In genomic region chr9:4679268-4680177, GRCh38 we compare ENCODE assay signal across 1 cellular context.
TF ChIP-seq lines count a peak whose summit lies in the region.

TSS of gene CDC37L1 (plus strand) at chr9:4679569. CDS start at chr9:4679768, 199 bp downstream.

TF ChIP-seq in HepG2, 621 proteins besides CTCF, POLR2A, EP300 and RAD21 (continued from another document and continues in another):
- TF ChIP-seq ZNF792 (CRISPR knock-in tag; IDR thresholded peaks at IDR 0.05) = peak; percentile 42; the same call in 1 of the 2 replicates
- TF ChIP-seq, protein P1, sequence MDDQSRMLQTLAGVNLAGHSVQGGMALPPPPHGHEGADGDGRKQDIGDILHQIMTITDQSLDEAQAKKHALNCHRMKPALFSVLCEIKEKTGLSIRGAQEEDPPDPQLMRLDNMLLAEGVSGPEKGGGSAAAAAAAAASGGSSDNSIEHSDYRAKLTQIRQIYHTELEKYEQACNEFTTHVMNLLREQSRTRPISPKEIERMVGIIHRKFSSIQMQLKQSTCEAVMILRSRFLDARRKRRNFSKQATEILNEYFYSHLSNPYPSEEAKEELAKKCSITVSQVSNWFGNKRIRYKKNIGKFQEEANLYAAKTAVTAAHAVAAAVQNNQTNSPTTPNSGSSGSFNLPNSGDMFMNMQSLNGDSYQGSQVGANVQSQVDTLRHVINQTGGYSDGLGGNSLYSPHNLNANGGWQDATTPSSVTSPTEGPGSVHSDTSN (CRISPR knock-in tag; IDR thresholded peaks at IDR 0.05; ENCODE audit: borderline replicate concordance) = no peak
- TF ChIP-seq MTF1 (CRISPR knock-in tag; IDR thresholded peaks at IDR 0.05) = peak; percentile 70; the same call in 1 of the 2 replicates
- TF ChIP-seq ZNF780A (CRISPR knock-in tag; IDR thresholded peaks at IDR 0.05) = no peak; the same call in 1 of the 2 replicates
- TF ChIP-seq ZNF549 (CRISPR knock-in tag; IDR thresholded peaks at IDR 0.05) = no peak
- peak; percentile 49 for TF ChIP-seq SRSF1 (optimal IDR thresholded peaks at IDR 0.05; ENCODE audit: low read depth, low read length)
- TF ChIP-seq HMG20B (CRISPR knock-in tag; conservative IDR thresholded peaks at IDR 0.05) = 0 out of 2 replicates have a peak, but pooled peaks have one; percentile 21
- peak; percentile 62; the same call in 1 of the 2 replicates for TF ChIP-seq ETV5 (CRISPR knock-in tag; IDR thresholded peaks at IDR 0.05; ENCODE audit: borderline replicate concordance)
- no peak for TF ChIP-seq NONO (IDR thresholded peaks at IDR 0.05)
- peak; percentile 78 for TF ChIP-seq NONO (CRISPR knock-in tag; conservative IDR thresholded peaks at IDR 0.05)
- TF ChIP-seq SOX6 (IDR thresholded peaks at IDR 0.05) = no peak
- TF ChIP-seq SOX6 (CRISPR knock-in tag; IDR thresholded peaks at IDR 0.05) = peak; percentile 72
- peak; percentile 99 for TF ChIP-seq GABPB1 (CRISPR knock-in tag; IDR thresholded peaks at IDR 0.05)
- TF ChIP-seq ZNF432 (CRISPR knock-in tag; IDR thresholded peaks at IDR 0.05; ENCODE audit: borderline replicate concordance) = no peak
- TF ChIP-seq, protein P2, sequence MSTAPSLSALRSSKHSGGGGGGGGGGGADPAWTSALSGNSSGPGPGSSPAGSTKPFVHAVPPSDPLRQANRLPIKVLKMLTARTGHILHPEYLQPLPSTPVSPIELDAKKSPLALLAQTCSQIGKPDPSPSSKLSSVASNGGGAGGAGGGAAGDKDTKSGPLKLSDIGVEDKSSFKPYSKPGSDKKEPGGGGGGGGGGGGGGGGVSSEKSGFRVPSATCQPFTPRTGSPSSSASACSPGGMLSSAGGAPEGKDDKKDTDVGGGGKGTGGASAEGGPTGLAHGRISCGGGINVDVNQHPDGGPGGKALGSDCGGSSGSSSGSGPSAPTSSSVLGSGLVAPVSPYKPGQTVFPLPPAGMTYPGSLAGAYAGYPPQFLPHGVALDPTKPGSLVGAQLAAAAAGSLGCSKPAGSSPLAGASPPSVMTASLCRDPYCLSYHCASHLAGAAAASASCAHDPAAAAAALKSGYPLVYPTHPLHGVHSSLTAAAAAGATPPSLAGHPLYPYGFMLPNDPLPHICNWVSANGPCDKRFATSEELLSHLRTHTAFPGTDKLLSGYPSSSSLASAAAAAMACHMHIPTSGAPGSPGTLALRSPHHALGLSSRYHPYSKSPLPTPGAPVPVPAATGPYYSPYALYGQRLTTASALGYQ (CRISPR knock-in tag; IDR thresholded peaks at IDR 0.05) = peak; percentile 22; the same call in 1 of the 2 replicates
- TF ChIP-seq KDM2A (CRISPR knock-in tag; IDR thresholded peaks at IDR 0.05; ENCODE audit: borderline replicate concordance, low read depth) = peak; percentile 98
- TF ChIP-seq ZNF468 (CRISPR knock-in tag; IDR thresholded peaks at IDR 0.05) = peak; percentile 67; the same call in 1 of the 2 replicates
- no peak for TF ChIP-seq FOXM1 (CRISPR knock-in tag; IDR thresholded peaks at IDR 0.05)
- TF ChIP-seq SMAD3 (CRISPR knock-in tag; IDR thresholded peaks at IDR 0.05) = no peak; the same call in 1 of the 2 replicates
- peak; percentile 61; the same call in 1 of the 2 replicates for TF ChIP-seq GATA4 (IDR thresholded peaks at IDR 0.05; ENCODE audit: borderline replicate concordance, low read depth)
- TF ChIP-seq, protein P3, sequence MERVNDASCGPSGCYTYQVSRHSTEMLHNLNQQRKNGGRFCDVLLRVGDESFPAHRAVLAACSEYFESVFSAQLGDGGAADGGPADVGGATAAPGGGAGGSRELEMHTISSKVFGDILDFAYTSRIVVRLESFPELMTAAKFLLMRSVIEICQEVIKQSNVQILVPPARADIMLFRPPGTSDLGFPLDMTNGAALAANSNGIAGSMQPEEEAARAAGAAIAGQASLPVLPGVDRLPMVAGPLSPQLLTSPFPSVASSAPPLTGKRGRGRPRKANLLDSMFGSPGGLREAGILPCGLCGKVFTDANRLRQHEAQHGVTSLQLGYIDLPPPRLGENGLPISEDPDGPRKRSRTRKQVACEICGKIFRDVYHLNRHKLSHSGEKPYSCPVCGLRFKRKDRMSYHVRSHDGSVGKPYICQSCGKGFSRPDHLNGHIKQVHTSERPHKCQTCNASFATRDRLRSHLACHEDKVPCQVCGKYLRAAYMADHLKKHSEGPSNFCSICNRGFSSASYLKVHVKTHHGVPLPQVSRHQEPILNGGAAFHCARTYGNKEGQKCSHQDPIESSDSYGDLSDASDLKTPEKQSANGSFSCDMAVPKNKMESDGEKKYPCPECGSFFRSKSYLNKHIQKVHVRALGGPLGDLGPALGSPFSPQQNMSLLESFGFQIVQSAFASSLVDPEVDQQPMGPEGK (CRISPR knock-in tag; IDR thresholded peaks at IDR 0.05) = no peak
- no peak; the same call in 1 of the 2 replicates for TF ChIP-seq HMGXB3 (CRISPR knock-in tag; IDR thresholded peaks at IDR 0.05; ENCODE audit: borderline replicate concordance)
- no peak; the same call in 1 of the 2 replicates for TF ChIP-seq GPN1 (CRISPR knock-in tag; IDR thresholded peaks at IDR 0.05; ENCODE audit: borderline replicate concordance)
- peak; percentile 71 for TF ChIP-seq ZNF766 (CRISPR knock-in tag; IDR thresholded peaks at IDR 0.05; ENCODE audit: borderline replicate concordance)
- TF ChIP-seq, protein P4, sequence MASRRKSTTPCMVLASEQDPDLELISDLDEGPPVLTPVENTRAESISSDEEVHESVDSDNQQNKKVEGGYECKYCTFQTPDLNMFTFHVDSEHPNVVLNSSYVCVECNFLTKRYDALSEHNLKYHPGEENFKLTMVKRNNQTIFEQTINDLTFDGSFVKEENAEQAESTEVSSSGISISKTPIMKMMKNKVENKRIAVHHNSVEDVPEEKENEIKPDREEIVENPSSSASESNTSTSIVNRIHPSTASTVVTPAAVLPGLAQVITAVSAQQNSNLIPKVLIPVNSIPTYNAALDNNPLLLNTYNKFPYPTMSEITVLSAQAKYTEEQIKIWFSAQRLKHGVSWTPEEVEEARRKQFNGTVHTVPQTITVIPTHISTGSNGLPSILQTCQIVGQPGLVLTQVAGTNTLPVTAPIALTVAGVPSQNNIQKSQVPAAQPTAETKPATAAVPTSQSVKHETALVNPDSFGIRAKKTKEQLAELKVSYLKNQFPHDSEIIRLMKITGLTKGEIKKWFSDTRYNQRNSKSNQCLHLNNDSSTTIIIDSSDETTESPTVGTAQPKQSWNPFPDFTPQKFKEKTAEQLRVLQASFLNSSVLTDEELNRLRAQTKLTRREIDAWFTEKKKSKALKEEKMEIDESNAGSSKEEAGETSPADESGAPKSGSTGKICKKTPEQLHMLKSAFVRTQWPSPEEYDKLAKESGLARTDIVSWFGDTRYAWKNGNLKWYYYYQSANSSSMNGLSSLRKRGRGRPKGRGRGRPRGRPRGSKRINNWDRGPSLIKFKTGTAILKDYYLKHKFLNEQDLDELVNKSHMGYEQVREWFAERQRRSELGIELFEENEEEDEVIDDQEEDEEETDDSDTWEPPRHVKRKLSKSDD (CRISPR knock-in tag; IDR thresholded peaks at IDR 0.05; ENCODE audit: low read depth) = no peak; the same call in 1 of the 2 replicates
- no peak; the same call in 1 of the 2 replicates for TF ChIP-seq ZNF44 (CRISPR knock-in tag; IDR thresholded peaks at IDR 0.05)
- TF ChIP-seq ZNF670 (CRISPR knock-in tag; IDR thresholded peaks at IDR 0.05; ENCODE audit: borderline replicate concordance) = peak; percentile 43; the same call in 1 of the 2 replicates
- TF ChIP-seq SPEN (CRISPR knock-in tag; IDR thresholded peaks at IDR 0.05; ENCODE audit: low read depth) = peak; percentile 72; the same call in 1 of the 2 replicates
- no peak for TF ChIP-seq ADNP (CRISPR knock-in tag; IDR thresholded peaks at IDR 0.05)
- TF ChIP-seq ZNF260 (CRISPR knock-in tag; IDR thresholded peaks at IDR 0.05; ENCODE audit: borderline replicate concordance, low read depth) = no peak
- TF ChIP-seq NR1H2 (CRISPR knock-in tag; IDR thresholded peaks at IDR 0.05; ENCODE audit: borderline replicate concordance, low read depth) = no peak
- TF ChIP-seq MLLT10 (CRISPR knock-in tag; IDR thresholded peaks at IDR 0.05) = no peak
- no peak for TF ChIP-seq GLMP (CRISPR knock-in tag; IDR thresholded peaks at IDR 0.05; ENCODE audit: borderline replicate concordance)
- no peak for TF ChIP-seq NR2F2 (IDR thresholded peaks at IDR 0.05; ENCODE audit: borderline replicate concordance, low read depth)
- peak; percentile 69; the same call in 1 of the 2 replicates for TF ChIP-seq ZNF232 (CRISPR knock-in tag; IDR thresholded peaks at IDR 0.05; ENCODE audit: borderline replicate concordance)
- TF ChIP-seq ZNF674 (CRISPR knock-in tag; IDR thresholded peaks at IDR 0.05; ENCODE audit: low read depth) = no peak
- no peak for TF ChIP-seq ZNF251 (CRISPR knock-in tag; IDR thresholded peaks at IDR 0.05)
- TF ChIP-seq JUND (CRISPR knock-in tag; IDR thresholded peaks at IDR 0.05) = peak; percentile 27; the same call in 1 of the 2 replicates
- TF ChIP-seq TCF7L2 (IDR thresholded peaks at IDR 0.05; ENCODE audit: low read depth, low read length) = no peak
- TF ChIP-seq ZBTB7B (CRISPR knock-in tag; IDR thresholded peaks at IDR 0.05) = peak; percentile 94
- TF ChIP-seq RCOR2 (CRISPR knock-in tag; IDR thresholded peaks at IDR 0.05) = no peak
- no peak; the same call in 1 of the 2 replicates for TF ChIP-seq JUN (CRISPR knock-in tag; IDR thresholded peaks at IDR 0.05)
- no peak for TF ChIP-seq TCF12 (IDR thresholded peaks at IDR 0.05)
- TF ChIP-seq TCF12 (CRISPR knock-in tag; IDR thresholded peaks at IDR 0.05) = no peak
- TF ChIP-seq ZNF383 (CRISPR knock-in tag; IDR thresholded peaks at IDR 0.05; ENCODE audit: borderline replicate concordance) = no peak
- peak; percentile 94 for TF ChIP-seq TAF1 (CRISPR knock-in tag; IDR thresholded peaks at IDR 0.05)
- TF ChIP-seq ZNF576 (CRISPR knock-in tag; IDR thresholded peaks at IDR 0.05) = no peak
- no peak for TF ChIP-seq NR2F1 (CRISPR knock-in tag; IDR thresholded peaks at IDR 0.05)
- peak; percentile 59; the same call in 1 of the 2 replicates for TF ChIP-seq POLR2AphosphoS2 (IDR thresholded peaks at IDR 0.05; ENCODE audit: low read depth, low read length)
- no peak for TF ChIP-seq RELA (CRISPR knock-in tag; IDR thresholded peaks at IDR 0.05)
- TF ChIP-seq SNAPC2 (CRISPR knock-in tag; IDR thresholded peaks at IDR 0.05) = peak; percentile 76; the same call in 1 of the 2 replicates
- TF ChIP-seq, protein P5, sequence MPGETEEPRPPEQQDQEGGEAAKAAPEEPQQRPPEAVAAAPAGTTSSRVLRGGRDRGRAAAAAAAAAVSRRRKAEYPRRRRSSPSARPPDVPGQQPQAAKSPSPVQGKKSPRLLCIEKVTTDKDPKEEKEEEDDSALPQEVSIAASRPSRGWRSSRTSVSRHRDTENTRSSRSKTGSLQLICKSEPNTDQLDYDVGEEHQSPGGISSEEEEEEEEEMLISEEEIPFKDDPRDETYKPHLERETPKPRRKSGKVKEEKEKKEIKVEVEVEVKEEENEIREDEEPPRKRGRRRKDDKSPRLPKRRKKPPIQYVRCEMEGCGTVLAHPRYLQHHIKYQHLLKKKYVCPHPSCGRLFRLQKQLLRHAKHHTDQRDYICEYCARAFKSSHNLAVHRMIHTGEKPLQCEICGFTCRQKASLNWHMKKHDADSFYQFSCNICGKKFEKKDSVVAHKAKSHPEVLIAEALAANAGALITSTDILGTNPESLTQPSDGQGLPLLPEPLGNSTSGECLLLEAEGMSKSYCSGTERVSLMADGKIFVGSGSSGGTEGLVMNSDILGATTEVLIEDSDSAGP (CRISPR knock-in tag; IDR thresholded peaks at IDR 0.05; ENCODE audit: borderline replicate concordance) = peak; percentile 88; the same call in 1 of the 2 replicates
- TF ChIP-seq, protein P6, sequence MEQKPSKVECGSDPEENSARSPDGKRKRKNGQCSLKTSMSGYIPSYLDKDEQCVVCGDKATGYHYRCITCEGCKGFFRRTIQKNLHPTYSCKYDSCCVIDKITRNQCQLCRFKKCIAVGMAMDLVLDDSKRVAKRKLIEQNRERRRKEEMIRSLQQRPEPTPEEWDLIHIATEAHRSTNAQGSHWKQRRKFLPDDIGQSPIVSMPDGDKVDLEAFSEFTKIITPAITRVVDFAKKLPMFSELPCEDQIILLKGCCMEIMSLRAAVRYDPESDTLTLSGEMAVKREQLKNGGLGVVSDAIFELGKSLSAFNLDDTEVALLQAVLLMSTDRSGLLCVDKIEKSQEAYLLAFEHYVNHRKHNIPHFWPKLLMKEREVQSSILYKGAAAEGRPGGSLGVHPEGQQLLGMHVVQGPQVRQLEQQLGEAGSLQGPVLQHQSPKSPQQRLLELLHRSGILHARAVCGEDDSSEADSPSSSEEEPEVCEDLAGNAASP (CRISPR knock-in tag; IDR thresholded peaks at IDR 0.05; ENCODE audit: borderline replicate concordance) = peak; percentile 42; the same call in 1 of the 2 replicates
- TF ChIP-seq TAF15 (IDR thresholded peaks at IDR 0.05; ENCODE audit: low read depth, low read length, poor library complexity, severe bottlenecking) = peak; percentile 80
